In genomic region chr2:212441821-212442220, GRCh38 we compare ENCODE assay signal across 39 cellular contexts.
"Had no signal": no experiment of that assay in that cellular context is flagged by ENCODE, and none has a peak within 500 bp of the region (broad histone marks: within the 10 kb centered on the region; RNA-seq: fewer than 3 reads in every experiment).

No MANE protein-coding gene starts in this region.

- DNase-seq: activated effector memory CD4-positive, alpha-beta T cell treated with anti-CD3 and anti-CD28 coated beads, Interleukin-2, amount 50 U/mL, for 16 hours; activated effector memory CD4-positive, alpha-beta T cell treated with Interleukin-2 at 50 U/mL for 16 hours; activated gamma-delta T cell; activated gamma-delta T cell treated with Interleukin-2 at 50 U/mL for 16 hours; activated naive CD4-positive, alpha-beta T cell; activated naive CD4-positive, alpha-beta T cell treated with anti-CD3 and anti-CD28 coated beads for 36 hours; activated naive CD4-positive, alpha-beta T cell treated with anti-CD3 and anti-CD28 coated beads, Interleukin-2, amount 10 ng/mL, durations not matched to agents 7 days and 5 days; activated naive CD4-positive, alpha-beta T cell treated with anti-CD3 and anti-CD28 coated beads, Interleukin-2, amount 50 U/mL, for 16 hours; activated naive CD4-positive, alpha-beta T cell treated with Interleukin-2 at 50 U/mL for 16 hours; activated naive CD8-positive, alpha-beta T cell treated with anti-CD3 and anti-CD28 coated beads for 36 hours; activated naive CD8-positive, alpha-beta T cell treated with anti-CD3 and anti-CD28 coated beads, Interleukin-2, amount 10 ng/mL, durations not matched to agents 7 days and 5 days; activated naive CD8-positive, alpha-beta T cell treated with anti-CD3 and anti-CD28 coated beads, Interleukin-2, amount 50 U/mL, for 24 hours; activated T-cell treated with anti-CD3 and anti-CD28 coated beads for 4 hours; activated T-cell treated with anti-CD3 and anti-CD28 coated beads, Interleukin-2, amount 50 U/mL, for 1 hour; activated T-cell treated with anti-CD3 and anti-CD28 coated beads, Interleukin-2, amount 50 U/mL, for 24 hours; activated T-cell treated with anti-CD3 and anti-CD28 coated beads, Interleukin-2, amount 50 U/mL, for 4 hours; activated T-cell treated with anti-CD3 and anti-CD28 coated beads, Interleukin-2, amount 50 U/mL, for 48 hours; activated T-cell treated with anti-CD3 and anti-CD28 coated beads, Interleukin-2, amount 50 U/mL, for 72 hours; adrenal gland; amniotic stem cell; amygdala; anterior cingulate cortex; aorta; body of pancreas; brain microvascular endothelial cell; caudate nucleus; central memory CD4-positive, alpha-beta T cell; cerebellar nuclear complex had no signal

- H3K4me1 ChIP-seq: adrenal gland, ascending aorta, body of pancreas, breast epithelium had no signal

- H3K9me3 ChIP-seq: adrenal gland, body of pancreas had no signal

- H3K27me3 ChIP-seq: adrenal gland, ascending aorta, body of pancreas, brain microvascular endothelial cell, breast epithelium, cardiac muscle cell had no signal

- H3K27me3 Mint-ChIP-seq: activated naive CD4-positive, alpha-beta T cell treated with anti-CD3 and anti-CD28 coated beads, Interleukin-2, amount 10 ng/mL, durations not matched to agents 7 days and 5 days; activated naive CD4-positive, alpha-beta T cell treated with anti-CD3 and anti-CD28 coated beads, Interleukin-2, amount 50 U/mL, for 24 hours; activated naive CD8-positive, alpha-beta T cell; activated naive CD8-positive, alpha-beta T cell treated with anti-CD3 and anti-CD28 coated beads for 36 hours; activated naive CD8-positive, alpha-beta T cell treated with anti-CD3 and anti-CD28 coated beads, Interleukin-2, amount 10 ng/mL, durations not matched to agents 7 days and 5 days; activated naive CD8-positive, alpha-beta T cell treated with anti-CD3 and anti-CD28 coated beads, Interleukin-2, amount 50 U/mL, for 24 hours; activated T-cell treated with anti-CD3 and anti-CD28 coated beads, Interleukin-2, amount 50 U/mL, for 24 hours; activated T-helper 17 cell treated with anti-CD3 and anti-CD28 coated beads, Interleukin-2, amount 50 U/mL, for 72 hours; central memory CD8-positive, alpha-beta T cell had no signal

- H3K4me3 Mint-ChIP-seq: activated naive CD4-positive, alpha-beta T cell treated with anti-CD3 and anti-CD28 coated beads for 36 hours; activated naive CD4-positive, alpha-beta T cell treated with anti-CD3 and anti-CD28 coated beads, Interleukin-2, amount 10 ng/mL, durations not matched to agents 7 days and 5 days; activated naive CD4-positive, alpha-beta T cell treated with anti-CD3 and anti-CD28 coated beads, Interleukin-2, amount 50 U/mL, for 24 hours; activated naive CD8-positive, alpha-beta T cell; activated naive CD8-positive, alpha-beta T cell treated with anti-CD3 and anti-CD28 coated beads for 36 hours; activated naive CD8-positive, alpha-beta T cell treated with anti-CD3 and anti-CD28 coated beads, Interleukin-2, amount 10 ng/mL, durations not matched to agents 7 days and 5 days; activated naive CD8-positive, alpha-beta T cell treated with anti-CD3 and anti-CD28 coated beads, Interleukin-2, amount 50 U/mL, for 24 hours; activated T-cell treated with anti-CD3 and anti-CD28 coated beads, Interleukin-2, amount 50 U/mL, for 24 hours; activated T-cell treated with anti-CD3 and anti-CD28 coated beads, Interleukin-2, amount 50 U/mL, for 4 hours; activated T-cell treated with anti-CD3 and anti-CD28 coated beads, Interleukin-2, amount 50 U/mL, for 72 hours; activated T-helper 1 cell treated with anti-CD3 and anti-CD28 coated beads, Interleukin-12 subunit alpha, Interleukin-12 subunit beta, Interleukin-2, Interleukin-4 antibody, amounts not matched to agents 30 ng/mL and 10 ng/mL and 1 ng/mL, durations not matched to agents 14 hours and 24 hours and 36 hours; activated T-helper 17 cell treated with anti-CD3 and anti-CD28 coated beads, Interleukin-2, amount 50 U/mL, for 72 hours; brain; central memory CD8-positive, alpha-beta T cell had no signal

- H3K27ac ChIP-seq: adrenal gland, ascending aorta, body of pancreas, brain microvascular endothelial cell, breast epithelium, cardiac muscle cell had no signal

- H3K36me3 Mint-ChIP-seq: activated naive CD4-positive, alpha-beta T cell treated with anti-CD3 and anti-CD28 coated beads, Interleukin-2, amount 10 ng/mL, durations not matched to agents 7 days and 5 days; activated naive CD4-positive, alpha-beta T cell treated with anti-CD3 and anti-CD28 coated beads, Interleukin-2, amount 50 U/mL, for 24 hours; activated naive CD4-positive, alpha-beta T cell treated with anti-CD3 and anti-CD28 coated beads, Interleukin-2, amount 50 U/mL, for 72 hours; activated naive CD8-positive, alpha-beta T cell; activated naive CD8-positive, alpha-beta T cell treated with anti-CD3 and anti-CD28 coated beads for 36 hours; activated naive CD8-positive, alpha-beta T cell treated with anti-CD3 and anti-CD28 coated beads, Interleukin-2, amount 10 ng/mL, durations not matched to agents 7 days and 5 days had no signal

- H3K36me3 ChIP-seq: adrenal gland, ascending aorta, brain microvascular endothelial cell, breast epithelium, cardiac muscle cell had no signal

- H3K9me3 Mint-ChIP-seq: activated naive CD4-positive, alpha-beta T cell treated with anti-CD3 and anti-CD28 coated beads, Interleukin-2, amount 50 U/mL, for 24 hours; activated T-helper 1 cell treated with anti-CD3 and anti-CD28 coated beads, Interleukin-12 subunit alpha, Interleukin-12 subunit beta, Interleukin-2, Interleukin-4 antibody, amounts not matched to agents 30 ng/mL and 10 ng/mL and 1 ng/mL, durations not matched to agents 14 hours and 24 hours and 36 hours; activated T-helper 2 cell treated with anti-CD3 and anti-CD28 coated beads, Interferon-gamma antibody, Interleukin-2, Interleukin-4, amounts not matched to agents 10 μg/mL and 5 μg/mL and 100 μg/mL, durations not matched to agents 14 hours and 24 hours and 36 hours had no signal

- H3K27ac Mint-ChIP-seq: activated naive CD4-positive, alpha-beta T cell treated with anti-CD3 and anti-CD28 coated beads for 36 hours; activated naive CD4-positive, alpha-beta T cell treated with anti-CD3 and anti-CD28 coated beads, Interleukin-2, amount 10 ng/mL, durations not matched to agents 7 days and 5 days; activated naive CD4-positive, alpha-beta T cell treated with anti-CD3 and anti-CD28 coated beads, Interleukin-2, amount 50 U/mL, for 24 hours; activated naive CD4-positive, alpha-beta T cell treated with anti-CD3 and anti-CD28 coated beads, Interleukin-2, amount 50 U/mL, for 72 hours; activated naive CD8-positive, alpha-beta T cell; activated naive CD8-positive, alpha-beta T cell treated with anti-CD3 and anti-CD28 coated beads for 36 hours; activated naive CD8-positive, alpha-beta T cell treated with anti-CD3 and anti-CD28 coated beads, Interleukin-2, amount 10 ng/mL, durations not matched to agents 7 days and 5 days; activated naive CD8-positive, alpha-beta T cell treated with anti-CD3 and anti-CD28 coated beads, Interleukin-2, amount 50 U/mL, for 24 hours; activated T-cell treated with anti-CD3 and anti-CD28 coated beads, Interleukin-2, amount 50 U/mL, for 24 hours; activated T-cell treated with anti-CD3 and anti-CD28 coated beads, Interleukin-2, amount 50 U/mL, for 72 hours; activated T-helper 1 cell treated with anti-CD3 and anti-CD28 coated beads, Interleukin-12 subunit alpha, Interleukin-12 subunit beta, Interleukin-2, Interleukin-4 antibody, amounts not matched to agents 30 ng/mL and 10 ng/mL and 1 ng/mL, durations not matched to agents 14 hours and 24 hours and 36 hours; activated T-helper 17 cell treated with anti-CD3 and anti-CD28 coated beads, Interleukin-2, amount 50 U/mL, for 72 hours; activated T-helper 2 cell treated with anti-CD3 and anti-CD28 coated beads, Interferon-gamma antibody, Interleukin-2, Interleukin-4, amounts not matched to agents 10 μg/mL and 5 μg/mL and 100 μg/mL, durations not matched to agents 14 hours and 24 hours and 36 hours; brain had no signal

- H3K4me1 Mint-ChIP-seq: activated naive CD4-positive, alpha-beta T cell treated with anti-CD3 and anti-CD28 coated beads, Interleukin-2, amount 10 ng/mL, durations not matched to agents 7 days and 5 days; activated naive CD4-positive, alpha-beta T cell treated with anti-CD3 and anti-CD28 coated beads, Interleukin-2, amount 50 U/mL, for 24 hours; activated naive CD8-positive, alpha-beta T cell treated with anti-CD3 and anti-CD28 coated beads for 36 hours; activated naive CD8-positive, alpha-beta T cell treated with anti-CD3 and anti-CD28 coated beads, Interleukin-2, amount 10 ng/mL, durations not matched to agents 7 days and 5 days; activated naive CD8-positive, alpha-beta T cell treated with anti-CD3 and anti-CD28 coated beads, Interleukin-2, amount 50 U/mL, for 24 hours; activated T-helper 17 cell treated with anti-CD3 and anti-CD28 coated beads, Interleukin-2, amount 50 U/mL, for 72 hours; brain; central memory CD8-positive, alpha-beta T cell had no signal

- H3K4me3 ChIP-seq: adrenal gland, ascending aorta, body of pancreas, breast epithelium, cardiac muscle cell had no signal
